ENCODE assay signal across 17 cellular contexts in genomic region chr3:36674816-36675215, GRCh38.
DNase-seq lines count a peak whose midpoint lies in the region; ATAC-seq and TF ChIP-seq lines count a peak whose summit lies in the region.
"Had no signal": no experiment of that assay in that cellular context is flagged by ENCODE, and none has a peak within 500 bp of the region (broad histone marks: within the 10 kb centered on the region; RNA-seq: fewer than 3 reads in every experiment).

No MANE protein-coding gene starts in this region.

- H3K27me3 ChIP-seq in heart left ventricle, result no peaks in the 10 kb centered on the region

- peaks cover 4% of the 10 kb centered on the region for H3K27me3 Mint-ChIP-seq in nephron progenitor cell (ENCODE audit: low read depth, poor library complexity)
- H3K27me3 Mint-ChIP-seq: CD4-positive, alpha-beta memory T cell had no signal

- H3K36me3 Mint-ChIP-seq in nephron progenitor cell (ENCODE audit: low read depth), result peaks cover 5% of the 10 kb centered on the region

- WGBS in heart left ventricle, 4 donors, result 76 to 90% (median 83%) methylated on average over 11 of the region's 11 CpGs

- peaks cover 44% of the 10 kb centered on the region for H3K9me3 Mint-ChIP-seq in nephron progenitor cell

- peak overlapping the region; percentile 99 for H3K27ac Mint-ChIP-seq in nephron progenitor cell
- H3K27ac Mint-ChIP-seq: CD4-positive, alpha-beta memory T cell had no signal

- H3K9me3 ChIP-seq in heart left ventricle, result peaks cover 0 to 34% (median 20%) of the 10 kb centered on the region in 12 donors

- H3K4me1 Mint-ChIP-seq in nephron progenitor cell, result peaks cover 20% of the 10 kb centered on the region
- H3K4me1 Mint-ChIP-seq: CD4-positive, alpha-beta memory T cell had no signal

- H3K36me3 ChIP-seq in heart left ventricle, result no peaks in the 10 kb centered on the region

- H3K4me3 ChIP-seq in heart left ventricle, result no peak overlapping the region

- no peak for TF ChIP-seq CTCF in nephron progenitor cell (IDR thresholded peaks at IDR 0.05)
- TF ChIP-seq CTCF in heart left ventricle (IDR thresholded peaks at IDR 0.05), result no peak

- DNase-seq in epithelial cell of prostate (ENCODE audit: low read depth, low spot score) (no peak), nephron progenitor cell (no peak), NCI-H748 (lab: John Stamatoyannopoulos, UW; ENCODE audit: unreplicated experiment) (no peak), heart left ventricle (no peak)
- no peak for DNase-seq in activated T-cell treated with anti-CD3 and anti-CD28 coated beads, Interleukin-2, amount 50 U/mL, for 48 hours
- DNase-seq: C1 segment of cervical spinal cord; CD4-positive, alpha-beta memory T cell; COR-L47; NCI-H1048; NCI-H1417; NCI-H1694; NCI-H2029 treated with DMSO at 0.1 percent for 48 hours; NCI-H446 treated with DMSO at 0.1 percent for 48 hours; NCI-H526; T-helper 1 cell had no signal

- H3K27ac ChIP-seq in epithelial cell of prostate, result peak overlapping the region; percentile 99
- H3K27ac ChIP-seq in heart left ventricle, result no peak overlapping the region

- TF ChIP-seq POLR2A in heart left ventricle (IDR thresholded peaks at IDR 0.05), result no peak

- intact Hi-C loops in heart left ventricle (cut with DNase I), result no loop called here

- H3K4me1 ChIP-seq in heart left ventricle, result no peaks in the 10 kb centered on the region

- peak overlapping the region; percentile 15 for H3K4me3 Mint-ChIP-seq in nephron progenitor cell
- H3K4me3 Mint-ChIP-seq: CD4-positive, alpha-beta memory T cell had no signal

- peak; percentile 1 for ATAC-seq in HG02870 (IDR thresholded peaks at IDR 0.05; ENCODE audit: unreplicated experiment)
- ATAC-seq in GM21526 (IDR thresholded peaks at IDR 0.05; ENCODE audit: low FRiP score, unreplicated experiment), result no peak
- no peak for ATAC-seq in heart left ventricle
